Comparison of ENCODE assay signal across 8 cellular contexts in the genomic region with DNA sequence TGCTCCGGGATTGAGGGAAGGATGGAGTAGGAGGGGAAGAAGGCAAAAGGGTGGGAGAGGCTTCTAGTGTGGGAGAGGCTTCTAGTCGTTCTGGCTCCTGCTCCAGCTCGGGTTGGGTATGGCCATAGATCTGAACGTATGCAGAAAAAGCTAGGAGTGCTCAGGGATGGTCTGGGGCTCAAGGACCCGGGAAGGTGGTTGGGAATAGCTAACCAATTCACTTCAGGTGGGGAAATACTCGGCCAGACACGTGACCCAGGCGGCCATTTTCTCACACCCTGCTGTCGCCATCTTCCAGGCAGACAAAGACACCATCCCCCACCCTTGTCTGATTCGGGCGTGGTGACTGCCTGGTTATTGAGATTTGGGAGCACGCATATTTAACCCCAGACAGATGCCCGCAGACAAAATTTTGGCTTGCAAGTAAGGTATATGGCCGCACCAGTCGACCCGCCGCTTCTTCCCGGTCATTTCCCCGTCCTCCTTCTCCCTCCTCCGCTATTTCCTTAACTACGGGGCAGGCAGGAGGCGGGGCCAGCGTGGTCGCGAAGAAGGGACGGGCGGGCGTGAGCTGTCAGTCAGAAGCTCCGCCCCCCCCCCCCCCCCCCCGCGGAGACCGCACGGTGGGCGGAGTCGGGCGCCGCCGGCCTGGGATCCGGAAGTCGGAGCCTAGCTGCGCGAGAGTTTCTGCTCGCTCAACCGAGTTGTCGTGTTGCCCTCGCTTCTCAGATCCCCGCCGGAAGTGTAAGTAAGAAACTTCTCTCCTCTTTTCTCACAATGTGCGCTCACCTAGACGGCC. TPM values are rescaled to one million over a fixed set of nuclear protein-coding genes. Genes with fewer than 3 reads are reported as not detected.
DNase-seq lines count a peak whose midpoint lies in the region; FAIRE-seq and TF ChIP-seq lines count a peak whose summit lies in the region.

A gene with protein sequence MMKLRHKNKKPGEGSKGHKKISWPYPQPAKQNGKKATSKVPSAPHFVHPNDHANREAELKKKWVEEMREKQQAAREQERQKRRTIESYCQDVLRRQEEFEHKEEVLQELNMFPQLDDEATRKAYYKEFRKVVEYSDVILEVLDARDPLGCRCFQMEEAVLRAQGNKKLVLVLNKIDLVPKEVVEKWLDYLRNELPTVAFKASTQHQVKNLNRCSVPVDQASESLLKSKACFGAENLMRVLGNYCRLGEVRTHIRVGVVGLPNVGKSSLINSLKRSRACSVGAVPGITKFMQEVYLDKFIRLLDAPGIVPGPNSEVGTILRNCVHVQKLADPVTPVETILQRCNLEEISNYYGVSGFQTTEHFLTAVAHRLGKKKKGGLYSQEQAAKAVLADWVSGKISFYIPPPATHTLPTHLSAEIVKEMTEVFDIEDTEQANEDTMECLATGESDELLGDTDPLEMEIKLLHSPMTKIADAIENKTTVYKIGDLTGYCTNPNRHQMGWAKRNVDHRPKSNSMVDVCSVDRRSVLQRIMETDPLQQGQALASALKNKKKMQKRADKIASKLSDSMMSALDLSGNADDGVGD (plus strand): TSS at position 661 of the 799 bp plus-strand sequence. CDS start 2,348 bp downstream, outside the sequence.

- H3K36me3 ChIP-seq in SJSA1 (peaks cover 4% of the 10 kb centered on the region), neutrophil (no peaks in the 10 kb centered on the region)

- DNase-seq in GF-D8 (lab: John Stamatoyannopoulos, UW) (peak; percentile 67), HEK293T (ENCODE audit: extremely low spot score) (peak; percentile 91), MV-4-11 (lab: John Stamatoyannopoulos, UW) (peak; percentile 80), SJSA1 (ENCODE audit: low read depth in 1 of 2, low spot score in 2 of 2) (peak; percentile 86 to 93), frontal cortex (ENCODE audit: low spot score in 2 of 2) (peak; percentile 76 to 79)
- peak; percentile 41 to 87 (median 71) for DNase-seq in activated naive CD4-positive, alpha-beta T cell (lab: John Stamatoyannopoulos, UW)

- H3K27ac ChIP-seq in SJSA1 = peak within 1 kb of the TSS; percentile 90
- H3K27ac ChIP-seq in neutrophil = peak within 1 kb of the TSS; percentile 89

- H3K27me3 ChIP-seq in SJSA1 (replicated peaks) = no peaks in the 10 kb centered on the region
- no peaks in the 10 kb centered on the region for H3K27me3 ChIP-seq in neutrophil

- TF ChIP-seq CTCF in neutrophil (IDR thresholded peaks at IDR 0.05) = no peak
- no peak for TF ChIP-seq CTCF in subcutaneous adipose tissue (IDR thresholded peaks at IDR 0.05; ENCODE audit: low read depth)

- peaks cover 8% of the 10 kb centered on the region for H3K4me1 ChIP-seq in SJSA1 (replicated peaks)
- H3K4me1 ChIP-seq in neutrophil (ENCODE audit: control insufficient read depth in 1 of 2, insufficient read depth in 1 of 2, low read depth in 1 of 2, low read length in 1 of 2) = peaks cover 26 to 28% of the 10 kb centered on the region in 2 experiments

- H3K9me3 ChIP-seq in SJSA1 (replicated peaks) = no peaks in the 10 kb centered on the region
- no peaks in the 10 kb centered on the region for H3K9me3 ChIP-seq in neutrophil

- CTCF ChIA-PET in HEK293T (lab: Yijun Ruan, JAX) = interaction anchor here (0.5 kb wide), 1 partner anchor 177 kb away, joined by 3 read pairs; no protein-coding TSS in a partner anchor

- no peak for FAIRE-seq in frontal cortex (lab: Jason Lieb, UNC)

- H3K4me3 ChIP-seq in SJSA1 = peak within 1 kb of the TSS; percentile 75
- H3K4me3 ChIP-seq in neutrophil (ENCODE audit: low read depth in 1 of 2, low read length in 1 of 2) = peak within 1 kb of the TSS; percentile 74 to 93

- POLR2A ChIA-PET in HEK293T (lab: Yijun Ruan, JAX) = interaction anchor here (0.6 to 2.1 kb wide), 11 partner anchors 10 to 487 kb away, joined by 3 to 13 read pairs (median 4); a partner anchor contains a TSS

TF ChIP-seq in HEK293T, 16 proteins besides CTCF, POLR2A, EP300 and RAD21:
- TF ChIP-seq HDGF (IDR thresholded peaks at IDR 0.05; ENCODE audit: borderline replicate concordance) (no peak), FOXM1 (IDR thresholded peaks at IDR 0.05; ENCODE audit: borderline replicate concordance) (no peak), SUZ12 (IDR thresholded peaks at IDR 0.05) (no peak), L3MBTL2 (conservative IDR thresholded peaks at IDR 0.05) (peak; percentile 96), ZNF384 (IDR thresholded peaks at IDR 0.05) (no peak), FOXA1 (IDR thresholded peaks at IDR 0.05) (no peak), FOXK2 (IDR thresholded peaks at IDR 0.05) (no peak), NFRKB (IDR thresholded peaks at IDR 0.05) (peak; percentile 86), ELF4 (IDR thresholded peaks at IDR 0.05) (peak; percentile 42), SP1 (IDR thresholded peaks at IDR 0.05) (no peak), BHLHE40 (IDR thresholded peaks at IDR 0.05; ENCODE audit: borderline replicate concordance) (no peak), CTBP1 (IDR thresholded peaks at IDR 0.05; ENCODE audit: borderline replicate concordance) (no peak), LEF1 (IDR thresholded peaks at IDR 0.05; ENCODE audit: borderline replicate concordance) (no peak), TARDBP (IDR thresholded peaks at IDR 0.05) (no peak), ARNT (IDR thresholded peaks at IDR 0.05) (no peak)
- TF ChIP-seq, protein P1, sequence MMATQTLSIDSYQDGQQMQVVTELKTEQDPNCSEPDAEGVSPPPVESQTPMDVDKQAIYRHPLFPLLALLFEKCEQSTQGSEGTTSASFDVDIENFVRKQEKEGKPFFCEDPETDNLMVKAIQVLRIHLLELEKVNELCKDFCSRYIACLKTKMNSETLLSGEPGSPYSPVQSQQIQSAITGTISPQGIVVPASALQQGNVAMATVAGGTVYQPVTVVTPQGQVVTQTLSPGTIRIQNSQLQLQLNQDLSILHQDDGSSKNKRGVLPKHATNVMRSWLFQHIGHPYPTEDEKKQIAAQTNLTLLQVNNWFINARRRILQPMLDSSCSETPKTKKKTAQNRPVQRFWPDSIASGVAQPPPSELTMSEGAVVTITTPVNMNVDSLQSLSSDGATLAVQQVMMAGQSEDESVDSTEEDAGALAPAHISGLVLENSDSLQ (IDR thresholded peaks at IDR 0.05) = peak; percentile 95

RNA-seq across cellular contexts. Expression of the gene that starts here (rescaled TPM):
- 25.2 and 35.8 TPM in 2 replicates for total RNA-seq in SJSA1 (2014; rRNA removed; shearing (Covaris generic))
- 19.2 TPM for total RNA-seq in frontal cortex
- total RNA-seq in subcutaneous adipose tissue = 10 to 100 TPM; 18.6 to 34.7 (median 19.9) TPM

Comparison
In these comparisons a context has a peak if more than half of its experiments do, and no peak if none do; other contexts are left out.
1. Peak in every context shown above with its lines: DNase-seq, H3K4me3 ChIP-seq and H3K27ac ChIP-seq.